In genomic region chr2:231038483-231039293, GRCh38 we compare ENCODE assay signal across 13 cellular contexts. TPM values are rescaled to one million over a fixed set of nuclear protein-coding genes. Genes with fewer than 3 reads are reported as not detected.
DNase-seq lines count a peak whose midpoint lies in the region; ATAC-seq, FAIRE-seq and TF ChIP-seq lines count a peak whose summit lies in the region.
"Had no signal": no experiment of that assay in that cellular context is flagged by ENCODE, and none has a peak within 500 bp of the region (broad histone marks: within the 10 kb centered on the region; RNA-seq: fewer than 3 reads in every experiment).

No MANE protein-coding gene starts in this region.

- no peaks in the 10 kb centered on the region for H3K36me3 ChIP-seq in CD4-positive, CD25-positive, alpha-beta regulatory T cell (ENCODE audit: control insufficient read depth, insufficient read depth, low read length)
- H3K36me3 ChIP-seq in NT2/D1 (ENCODE audit: insufficient read depth, insufficient read length, low read length) (peaks cover 11% of the 10 kb centered on the region), endocrine pancreas (ENCODE audit: control insufficient read depth, insufficient read depth, low read length) (no peaks in the 10 kb centered on the region), neural progenitor cell (no peaks in the 10 kb centered on the region)
- H3K36me3 ChIP-seq: upper lobe of right lung had no signal

- H3K9ac ChIP-seq in NT2/D1 (ENCODE audit: insufficient read length, low read depth) = peak overlapping the region; percentile 83
- peak overlapping the region; percentile 41 for H3K9ac ChIP-seq in endocrine pancreas (ENCODE audit: control insufficient read depth, insufficient read depth, low read length)
- H3K9ac ChIP-seq in neural progenitor cell = no peak overlapping the region

- H3K4me3 ChIP-seq in CD4-positive, CD25-positive, alpha-beta regulatory T cell (ENCODE audit: low read depth, low read length) = no peak overlapping the region
- peak overlapping the region; percentile 61 for H3K4me3 ChIP-seq in NT2/D1 (ENCODE audit: insufficient read length, low read depth)
- H3K4me3 ChIP-seq in endocrine pancreas (ENCODE audit: control insufficient read depth, insufficient read depth, low read length) = peak overlapping the region; percentile 18
- H3K4me3 ChIP-seq in neural progenitor cell = peak overlapping the region; percentile 59

- no peaks in the 10 kb centered on the region for H3K36me3 Mint-ChIP-seq in CD4-positive, CD25-positive, alpha-beta regulatory T cell
- no peaks in the 10 kb centered on the region for H3K36me3 Mint-ChIP-seq in neural progenitor cell

- TF ChIP-seq CTCF in neural progenitor cell (IDR thresholded peaks at IDR 0.05) = no peak

- peaks cover 0 to 2% (median 0%) of the 10 kb centered on the region in 7 donors for H3K9me3 Mint-ChIP-seq in CD4-positive, CD25-positive, alpha-beta regulatory T cell
- H3K9me3 Mint-ChIP-seq in neural progenitor cell = no peaks in the 10 kb centered on the region

- no peak for ATAC-seq in CD4-positive, CD25-positive, alpha-beta regulatory T cell (ENCODE audit: low read depth in 2 of 2)
- ATAC-seq in GM18858 (IDR thresholded peaks at IDR 0.05; ENCODE audit: unreplicated experiment) = no peak

- no peaks in the 10 kb centered on the region for H4K20me1 ChIP-seq in neural progenitor cell (ENCODE audit: low read depth)

- H3K79me2 ChIP-seq in neural progenitor cell (ENCODE audit: low read depth) = no peaks in the 10 kb centered on the region

- H3K27me3 ChIP-seq in CD4-positive, CD25-positive, alpha-beta regulatory T cell (ENCODE audit: control insufficient read depth, insufficient read depth, low read length) = peaks cover 40% of the 10 kb centered on the region
- H3K27me3 ChIP-seq in NT2/D1 (ENCODE audit: insufficient read depth, insufficient read length) = peaks cover 26% of the 10 kb centered on the region
- no peaks in the 10 kb centered on the region for H3K27me3 ChIP-seq in endocrine pancreas (ENCODE audit: control insufficient read depth, insufficient read depth, low read length)
- peaks cover 79% of the 10 kb centered on the region for H3K27me3 ChIP-seq in neural progenitor cell

- FAIRE-seq in RCC 7860 (lab: Jason Lieb, UNC) = no peak
- FAIRE-seq: GM18507 had no signal

- DNase-seq in CD4-positive, CD25-positive, alpha-beta regulatory T cell = no peak
- DNase-seq in NT2/D1 (ENCODE audit: low read depth, low spot score) = no peak
- peak; percentile 28 for DNase-seq in neural progenitor cell (ENCODE audit: low spot score)
- no peak for DNase-seq in NCI-H1092 treated with DMSO at 0.1 percent for 48 hours (lab: John Stamatoyannopoulos, UW)
- no peak for DNase-seq in NCI-H748 treated with DMSO at 0.1 percent for 48 hours (lab: John Stamatoyannopoulos, UW)
- no peak for DNase-seq in RCC 7860 (ENCODE audit: low spot score)
- DNase-seq: DMS153, mesendoderm, NCI-H1436 treated with DMSO at 0.1 percent for 48 hours, upper lobe of right lung had no signal

- H3K4me1 ChIP-seq in CD4-positive, CD25-positive, alpha-beta regulatory T cell (ENCODE audit: control insufficient read depth, insufficient read depth, low read length, poor library complexity, severe bottlenecking) = peaks cover 3% of the 10 kb centered on the region
- peaks cover 2% of the 10 kb centered on the region for H3K4me1 ChIP-seq in NT2/D1 (ENCODE audit: insufficient read depth, insufficient read length)
- no peaks in the 10 kb centered on the region for H3K4me1 ChIP-seq in endocrine pancreas (ENCODE audit: control insufficient read depth, insufficient read depth, low read length)
- no peaks in the 10 kb centered on the region for H3K4me1 ChIP-seq in neural progenitor cell
- H3K4me1 ChIP-seq: upper lobe of right lung had no signal

- H3K4me1 Mint-ChIP-seq in CD4-positive, CD25-positive, alpha-beta regulatory T cell = peaks cover 0 to 11% (median 0%) of the 10 kb centered on the region in 4 donors
- peaks cover 9% of the 10 kb centered on the region for H3K4me1 Mint-ChIP-seq in neural progenitor cell

- no peaks in the 10 kb centered on the region for H3K9me3 ChIP-seq in CD4-positive, CD25-positive, alpha-beta regulatory T cell (ENCODE audit: control insufficient read depth in 2 of 2, low read length in 2 of 2)
- H3K9me3 ChIP-seq in NT2/D1 (ENCODE audit: insufficient read depth, low read length) = no peaks in the 10 kb centered on the region
- H3K9me3 ChIP-seq in endocrine pancreas (ENCODE audit: control insufficient read depth, low read length) = no peaks in the 10 kb centered on the region
- no peaks in the 10 kb centered on the region for H3K9me3 ChIP-seq in neural progenitor cell (ENCODE audit: low read depth)
- H3K9me3 ChIP-seq: upper lobe of right lung had no signal

- H3F3A ChIP-seq in neural progenitor cell (ENCODE audit: low read depth) = peaks cover 14% of the 10 kb centered on the region

- no peak overlapping the region for H3K27ac Mint-ChIP-seq in CD4-positive, CD25-positive, alpha-beta regulatory T cell
- no peak overlapping the region for H3K27ac Mint-ChIP-seq in neural progenitor cell

- H3K27me3 Mint-ChIP-seq in CD4-positive, CD25-positive, alpha-beta regulatory T cell = peaks cover 84% of the 10 kb centered on the region
- H3K27me3 Mint-ChIP-seq in neural progenitor cell (ENCODE audit: insufficient read depth, low read depth) = peaks cover 43% of the 10 kb centered on the region

- no peak overlapping the region for H2AFZ ChIP-seq in neural progenitor cell (replicated peaks)

- H3K4me2 ChIP-seq in neural progenitor cell = peak overlapping the region; percentile 97

- H3K4me3 Mint-ChIP-seq in CD4-positive, CD25-positive, alpha-beta regulatory T cell = peak overlapping the region in 3 of 4 donors; percentile 38 to 66 (median 53)
- H3K4me3 Mint-ChIP-seq in neural progenitor cell = peak overlapping the region; percentile 84

- H3K27ac ChIP-seq in CD4-positive, CD25-positive, alpha-beta regulatory T cell (ENCODE audit: insufficient read depth, low read length, poor library complexity, severe bottlenecking) = no peak overlapping the region
- H3K27ac ChIP-seq in neural progenitor cell = no peak overlapping the region
- H3K27ac ChIP-seq: upper lobe of right lung had no signal

RNA-seq across cellular contexts. Expression of gene C2orf72, which starts 1.4 kb away (rescaled TPM):
- total RNA-seq in CD4-positive, CD25-positive, alpha-beta regulatory T cell = not detected
- not detected for polyA plus RNA-seq in CD4-positive, CD25-positive, alpha-beta regulatory T cell
- total RNA-seq in neural progenitor cell (ENCODE audit: low replicate concordance) = 2.4 TPM in 2 replicates

RNA-seq across cellular contexts. Expression of gene PSMD1, which starts 18.0 kb away (rescaled TPM):
- total RNA-seq in CD4-positive, CD25-positive, alpha-beta regulatory T cell = 45.0 TPM
- 10 to 100 TPM; 48.6 to 70.7 (median 61.9) TPM for polyA plus RNA-seq in CD4-positive, CD25-positive, alpha-beta regulatory T cell
- total RNA-seq in neural progenitor cell (ENCODE audit: low replicate concordance) = 101 and 132 TPM in 2 replicates

RNA-seq across cellular contexts. Expression of gene SPATA3, which starts 42.8 kb away (rescaled TPM):
- 0.72 TPM for total RNA-seq in CD4-positive, CD25-positive, alpha-beta regulatory T cell
- polyA plus RNA-seq in CD4-positive, CD25-positive, alpha-beta regulatory T cell = not detected
- not detected in 2 replicates for total RNA-seq in neural progenitor cell (ENCODE audit: low replicate concordance)
- total RNA-seq: upper lobe of right lung had no signal
